Comparison of ENCODE assay signal across 22 cellular contexts in genomic region chr6:34484391-34484790, GRCh38. TPM values are rescaled to one million over a fixed set of nuclear protein-coding genes. Genes with fewer than 3 reads are reported as not detected.
DNase-seq lines count a peak whose midpoint lies in the region; ATAC-seq and TF ChIP-seq lines count a peak whose summit lies in the region.
"Had no signal": no experiment of that assay in that cellular context is flagged by ENCODE, and none has a peak within 500 bp of the region (broad histone marks: within the 10 kb centered on the region; RNA-seq: fewer than 3 reads in every experiment).

No MANE protein-coding gene starts in this region.

- H3K27me3 ChIP-seq in DOHH2 (ENCODE audit: control insufficient read depth, low read length) = no peaks in the 10 kb centered on the region
- H3K27me3 ChIP-seq: BE2C, body of pancreas, testis had no signal

- no peaks in the 10 kb centered on the region for H3K27me3 Mint-ChIP-seq in activated CD4-positive, alpha-beta T cell treated with anti-CD3 and anti-CD28 coated beads, Interleukin-2, amount 10 ng/mL, durations not matched to agents 7 days and 5 days
- no peaks in the 10 kb centered on the region for H3K27me3 Mint-ChIP-seq in activated CD8-positive, alpha-beta T cell treated with anti-CD3 and anti-CD28 coated beads for 36 hours
- no peaks in the 10 kb centered on the region for H3K27me3 Mint-ChIP-seq in memory B cell

- peak overlapping the region; percentile 27 for H3K4me3 ChIP-seq in DOHH2 (ENCODE audit: low read length)
- H3K4me3 ChIP-seq: A549, body of pancreas, coronary artery, testis had no signal

- POLR2A ChIA-PET in activated CD4-positive, alpha-beta T cell treated with anti-CD3 and anti-CD28 coated beads, Interleukin-2, amount 10 ng/mL, durations not matched to agents 7 days and 5 days (lab: Charles Lee) = no interaction called here
- POLR2A ChIA-PET in activated CD8-positive, alpha-beta T cell treated with anti-CD3 and anti-CD28 coated beads for 36 hours (lab: Charles Lee) = no interaction called here

- peak; percentile 27 for ATAC-seq in activated CD8-positive, alpha-beta T cell treated with anti-CD3 and anti-CD28 coated beads for 36 hours
- ATAC-seq in memory B cell (ENCODE audit: low read depth) (no peak), GM18498 (IDR thresholded peaks at IDR 0.05; ENCODE audit: unreplicated experiment) (no peak), HG03354 (IDR thresholded peaks at IDR 0.05; ENCODE audit: poor library complexity, severe bottlenecking, unreplicated experiment) (no peak), GM19455 (IDR thresholded peaks at IDR 0.05; ENCODE audit: unreplicated experiment) (no peak)
- ATAC-seq: A549, body of pancreas, sciatic nerve had no signal

- peaks cover 58% of the 10 kb centered on the region for H3K4me1 ChIP-seq in DOHH2 (ENCODE audit: control insufficient read depth, low read length)
- H3K4me1 ChIP-seq: A549, BE2C, body of pancreas, testis had no signal

- H3K4me3 Mint-ChIP-seq in activated CD4-positive, alpha-beta T cell treated with anti-CD3 and anti-CD28 coated beads, Interleukin-2, amount 10 ng/mL, durations not matched to agents 7 days and 5 days = no peak overlapping the region
- no peak overlapping the region for H3K4me3 Mint-ChIP-seq in activated CD8-positive, alpha-beta T cell treated with anti-CD3 and anti-CD28 coated beads for 36 hours
- H3K4me3 Mint-ChIP-seq in memory B cell = no peak overlapping the region
- H3K4me3 Mint-ChIP-seq: HFFc6, mesothelial cell of epicardium, nephron progenitor cell had no signal

- no peaks in the 10 kb centered on the region for H3K36me3 ChIP-seq in DOHH2 (ENCODE audit: control insufficient read depth, low read length)
- H3K36me3 ChIP-seq: BE2C had no signal

- peak overlapping the region; percentile 79 for H3K4me2 ChIP-seq in DOHH2 (ENCODE audit: low read length)
- H3K4me2 ChIP-seq: A549 had no signal

- 0 out of 2 replicates have a peak, but pooled peaks cover 3% of the 10 kb centered on the region for H3F3A ChIP-seq in DOHH2 (ENCODE audit: control insufficient read depth, insufficient read depth)

- H3K27ac Mint-ChIP-seq in activated CD4-positive, alpha-beta T cell treated with anti-CD3 and anti-CD28 coated beads, Interleukin-2, amount 10 ng/mL, durations not matched to agents 7 days and 5 days = peak overlapping the region; percentile 22
- H3K27ac Mint-ChIP-seq in activated CD8-positive, alpha-beta T cell treated with anti-CD3 and anti-CD28 coated beads for 36 hours = peak overlapping the region; percentile 31
- H3K27ac Mint-ChIP-seq in memory B cell = peak overlapping the region; percentile 4
- H3K27ac Mint-ChIP-seq: HFFc6, IgD-negative memory B cell, mesothelial cell of epicardium, nephron progenitor cell had no signal

- TF ChIP-seq CTCF in DOHH2 (IDR thresholded peaks at IDR 0.05; ENCODE audit: low read depth, low read length, poor library complexity, severe bottlenecking) = no peak
- TF ChIP-seq CTCF in activated CD8-positive, alpha-beta T cell treated with anti-CD3 and anti-CD28 coated beads for 36 hours (IDR thresholded peaks at IDR 0.05) = no peak

- no peaks in the 10 kb centered on the region for H4K20me1 ChIP-seq in DOHH2 (ENCODE audit: control insufficient read depth, insufficient read depth, low read depth, low read length)

- CTCF ChIA-PET in activated CD4-positive, alpha-beta T cell treated with anti-CD3 and anti-CD28 coated beads, Interleukin-2, amount 10 ng/mL, durations not matched to agents 7 days and 5 days (lab: Charles Lee) = no interaction called here
- CTCF ChIA-PET in activated CD8-positive, alpha-beta T cell treated with anti-CD3 and anti-CD28 coated beads for 36 hours (lab: Charles Lee) = interaction anchor here (1.3 kb wide), 1 partner anchor 43 kb away, joined by 3 read pairs; no protein-coding TSS in a partner anchor

- peaks cover 40% of the 10 kb centered on the region for H3K4me1 Mint-ChIP-seq in activated CD4-positive, alpha-beta T cell treated with anti-CD3 and anti-CD28 coated beads, Interleukin-2, amount 10 ng/mL, durations not matched to agents 7 days and 5 days
- peaks cover 32% of the 10 kb centered on the region for H3K4me1 Mint-ChIP-seq in activated CD8-positive, alpha-beta T cell treated with anti-CD3 and anti-CD28 coated beads for 36 hours (ENCODE audit: low read depth)
- H3K4me1 Mint-ChIP-seq in memory B cell = peaks cover 15% of the 10 kb centered on the region

- intact Hi-C loops in activated CD8-positive, alpha-beta T cell treated with anti-CD3 and anti-CD28 coated beads for 36 hours (cut with micrococcal nuclease) = no loop called here

- H3K79me2 ChIP-seq in DOHH2 (ENCODE audit: control insufficient read depth, low read length) = peaks cover 24% of the 10 kb centered on the region

- peak overlapping the region; percentile 84 for H3K27ac ChIP-seq in DOHH2 (ENCODE audit: low read depth, low read length)
- H3K27ac ChIP-seq: A549, body of pancreas, coronary artery, HL-60, testis had no signal

- H3K9me3 ChIP-seq in DOHH2 (ENCODE audit: control insufficient read depth, insufficient read depth, low read length) = no peaks in the 10 kb centered on the region
- H3K9me3 ChIP-seq: A549, BE2C, body of pancreas, testis had no signal

- no peaks in the 10 kb centered on the region for H3K9me3 Mint-ChIP-seq in activated CD4-positive, alpha-beta T cell treated with anti-CD3 and anti-CD28 coated beads, Interleukin-2, amount 10 ng/mL, durations not matched to agents 7 days and 5 days
- H3K9me3 Mint-ChIP-seq in activated CD8-positive, alpha-beta T cell treated with anti-CD3 and anti-CD28 coated beads for 36 hours = no peaks in the 10 kb centered on the region
- no peaks in the 10 kb centered on the region for H3K9me3 Mint-ChIP-seq in memory B cell
- H3K9me3 Mint-ChIP-seq: HFFc6, IgD-negative memory B cell, mesothelial cell of epicardium, nephron progenitor cell had no signal

- H3K9me2 ChIP-seq in DOHH2 (replicated peaks; ENCODE audit: control insufficient read depth, low read length) = no peaks in the 10 kb centered on the region

- DNase-seq in activated CD4-positive, alpha-beta T cell treated with anti-CD3 and anti-CD28 coated beads, Interleukin-2, amount 10 ng/mL, durations not matched to agents 7 days and 5 days = no peak
- no peak for DNase-seq in activated CD4-positive, alpha-beta T cell treated with anti-CD3 and anti-CD28 coated beads, Interleukin-2, amount 50 U/mL, for 4 hours
- DNase-seq in activated CD8-positive, alpha-beta T cell treated with anti-CD3 and anti-CD28 coated beads for 36 hours = no peak
- DNase-seq in memory B cell (ENCODE audit: low spot score in 2 of 2) = no peak
- DNase-seq: BE2C, body of pancreas, HFFc6, NCI-H1436 treated with DMSO at 0.1 percent for 48 hours, nephron progenitor cell, OCI-M1, SIG-M5, testis had no signal

- no peaks in the 10 kb centered on the region for H3K36me3 Mint-ChIP-seq in activated CD4-positive, alpha-beta T cell treated with anti-CD3 and anti-CD28 coated beads, Interleukin-2, amount 10 ng/mL, durations not matched to agents 7 days and 5 days (ENCODE audit: low read depth)
- no peaks in the 10 kb centered on the region for H3K36me3 Mint-ChIP-seq in activated CD8-positive, alpha-beta T cell treated with anti-CD3 and anti-CD28 coated beads for 36 hours (ENCODE audit: low read depth)
- no peaks in the 10 kb centered on the region for H3K36me3 Mint-ChIP-seq in memory B cell
- H3K36me3 Mint-ChIP-seq: IgD-negative memory B cell, mesothelial cell of epicardium had no signal

RNA-seq across cellular contexts. Expression of gene PACSIN1, which starts 18.5 kb away (rescaled TPM):
- 1 to 10 TPM; 1.6 to 1.7 TPM for total RNA-seq in activated CD4-positive, alpha-beta T cell treated with anti-CD3 and anti-CD28 coated beads, Interleukin-2, amount 10 ng/mL, durations not matched to agents 7 days and 5 days
- under 1 TPM; 0.47 to 0.51 TPM for total RNA-seq in activated CD8-positive, alpha-beta T cell treated with anti-CD3 and anti-CD28 coated beads for 36 hours
- total RNA-seq: HFFc6 had no signal

RNA-seq across cellular contexts. Expression of gene RPS10, which starts 58.5 kb away (rescaled TPM):
- 1,000 to 10,000 TPM; 1,606 to 1,644 TPM for total RNA-seq in activated CD4-positive, alpha-beta T cell treated with anti-CD3 and anti-CD28 coated beads, Interleukin-2, amount 10 ng/mL, durations not matched to agents 7 days and 5 days
- 1,000 to 10,000 TPM; 2,208 to 2,269 TPM for total RNA-seq in activated CD8-positive, alpha-beta T cell treated with anti-CD3 and anti-CD28 coated beads for 36 hours
